In genomic region chr17:46866747-46867146, GRCh38 we compare ENCODE assay signal across 31 cellular contexts. TPM values are rescaled to one million over a fixed set of nuclear protein-coding genes. Genes with fewer than 3 reads are reported as not detected.
"Had no signal": no experiment of that assay in that cellular context is flagged by ENCODE, and none has a peak within 500 bp of the region (broad histone marks: within the 10 kb centered on the region; RNA-seq: fewer than 3 reads in every experiment).

No MANE protein-coding gene starts in this region.

- ATAC-seq: naive thymus-derived CD8-positive, alpha-beta T cell; psoas muscle; right cardiac atrium; sciatic nerve; stimulated activated memory B cell treated with anti-CD40 and anti-IgM and Interleukin-4, amounts not matched to agents 10 μg/mL and 1 μg/mL and 100 μg/mL, for 72 hours; stimulated activated naive CD8-positive, alpha-beta T cell treated with anti-CD3 and anti-CD28 coated beads, Interleukin-15, amount 100 ng/mL, for 72 hours; stimulated activated naive CD8-positive, alpha-beta T cell treated with anti-CD3 and anti-CD28 coated beads, Interleukin-15, Interleukin-2, amounts not matched to agents 100 U/mL and 50 U/mL, for 24 hours had no signal

- H3K4me1 ChIP-seq: spleen, suprapubic skin, testis, tibial artery, upper lobe of left lung, vagina had no signal

- H3K4me1 Mint-ChIP-seq: nephron progenitor cell; stimulated activated memory B cell treated with anti-CD40 and anti-IgM and Interleukin-4, amounts not matched to agents 10 μg/mL and 1 μg/mL and 100 μg/mL, for 72 hours had no signal

- H3K27ac ChIP-seq: neutrophil, ovary, parathyroid adenoma, psoas muscle, skin epidermis, spleen, suprapubic skin, testis, tibial artery, transverse colon, upper lobe of left lung, vagina had no signal

- H3K4me3 ChIP-seq: ovary, psoas muscle, skin epidermis, smooth muscle cell, spleen, suprapubic skin, testis, tibial artery, transverse colon, upper lobe of left lung, vagina had no signal

- H3K27ac Mint-ChIP-seq: natural killer cell treated with Interleukin-12 subunit alpha and Interleukin-12 subunit beta and Interleukin-15 and Interleukin-18, amount 100 ng/mL, for 72 hours; nephron progenitor cell; progenitor cell of endocrine pancreas; stimulated activated memory B cell treated with anti-CD40 and anti-IgM and Interleukin-4, amounts not matched to agents 10 μg/mL and 1 μg/mL and 100 μg/mL, for 72 hours; stimulated activated naive CD8-positive, alpha-beta T cell treated with anti-CD3 and anti-CD28 coated beads, Interleukin-15, amount 100 ng/mL, for 72 hours had no signal

- H2AFZ ChIP-seq: parathyroid adenoma had no signal

- H3K79me2 ChIP-seq: parathyroid adenoma had no signal

- H3K4me3 Mint-ChIP-seq: natural killer cell treated with Interleukin-12 subunit alpha and Interleukin-12 subunit beta and Interleukin-15 and Interleukin-18, amount 100 ng/mL, for 72 hours; nephron progenitor cell; neural crest cell; stimulated activated memory B cell treated with anti-CD40 and anti-IgM and Interleukin-4, amounts not matched to agents 10 μg/mL and 1 μg/mL and 100 μg/mL, for 72 hours; stimulated activated naive CD8-positive, alpha-beta T cell treated with anti-CD3 and anti-CD28 coated beads, Interleukin-15, amount 100 ng/mL, for 72 hours had no signal

- H3K36me3 ChIP-seq: neutrophil, ovary, spleen, suprapubic skin, tibial artery, transverse colon, upper lobe of left lung, vagina had no signal

- DNase-seq: nephron progenitor cell; nucleus accumbens; ovary; psoas muscle; right cardiac atrium; spleen; stimulated activated CD4-positive, alpha-beta T cell treated with anti-CD3 and anti-CD28 coated beads, Interleukin-12 subunit alpha, Interleukin-12 subunit beta, amount 100 ng/mL, for 4 hours; stimulated activated CD4-positive, alpha-beta T cell treated with anti-CD3 and anti-CD28 coated beads, Interleukin-1b, Interleukin-23, amount 100 ng/mL, for 48 hours; stimulated activated CD4-positive, alpha-beta T cell treated with anti-CD3 and anti-CD28 coated beads, Interleukin-4, amount 100 ng/mL, for 1 hour; stimulated activated CD4-positive, alpha-beta T cell treated with anti-CD3 and anti-CD28 coated beads, Interleukin-4, amount 100 ng/mL, for 4 hours; stimulated activated CD8-positive, alpha-beta memory T cell treated with anti-CD3 and anti-CD28 coated beads, Interleukin-4, amount 100 ng/mL, for 48 hours; stimulated activated naive CD4-positive, alpha-beta T cell; stimulated activated naive CD8-positive, alpha-beta T cell treated with anti-CD3 and anti-CD28 coated beads, Interleukin-15, amount 100 ng/mL, for 72 hours; stimulated activated naive CD8-positive, alpha-beta T cell treated with anti-CD3 and anti-CD28 coated beads, Interleukin-15, Interleukin-2, amounts not matched to agents 100 U/mL and 50 U/mL, for 24 hours; substantia nigra; testis; tibial artery; transverse colon; upper lobe of left lung had no signal

- H3K9me3 ChIP-seq: neutrophil, ovary, psoas muscle, spleen, suprapubic skin, testis, tibial artery, transverse colon, upper lobe of left lung, vagina had no signal

- H3K36me3 Mint-ChIP-seq: naive thymus-derived CD8-positive, alpha-beta T cell; natural killer cell treated with Interleukin-12 subunit alpha and Interleukin-12 subunit beta and Interleukin-15 and Interleukin-18, amount 100 ng/mL, for 72 hours; stimulated activated memory B cell treated with anti-CD40 and anti-IgM and Interleukin-4, amounts not matched to agents 10 μg/mL and 1 μg/mL and 100 μg/mL, for 72 hours had no signal

- H3K4me2 ChIP-seq: smooth muscle cell had no signal

- H3K9me3 Mint-ChIP-seq: naive thymus-derived CD8-positive, alpha-beta T cell; natural killer cell treated with Interleukin-12 subunit alpha and Interleukin-12 subunit beta and Interleukin-15 and Interleukin-18, amount 100 ng/mL, for 72 hours; nephron progenitor cell; neural crest cell; stimulated activated memory B cell treated with anti-CD40 and anti-IgM and Interleukin-4, amounts not matched to agents 10 μg/mL and 1 μg/mL and 100 μg/mL, for 72 hours; stimulated activated naive CD8-positive, alpha-beta T cell treated with anti-CD3 and anti-CD28 coated beads, Interleukin-15, amount 100 ng/mL, for 72 hours had no signal

- H3K9ac ChIP-seq: parathyroid adenoma had no signal

- H3K27me3 ChIP-seq: ovary, testis, transverse colon, upper lobe of left lung, vagina had no signal

RNA-seq across cellular contexts. Expression of gene WNT9B, which starts 15.4 kb away (rescaled TPM):
- total RNA-seq: naive thymus-derived CD8-positive, alpha-beta T cell; natural killer cell treated with Interleukin-12 subunit alpha and Interleukin-12 subunit beta and Interleukin-15 and Interleukin-18, amount 100 ng/mL, for 72 hours; neural crest cell; sciatic nerve; smooth muscle cell; transverse colon; vagina had no signal
- polyA plus RNA-seq: naive thymus-derived CD8-positive, alpha-beta T cell; smooth muscle cell had no signal

RNA-seq across cellular contexts. Expression of gene WNT3, which starts 48.3 kb away (rescaled TPM):
- total RNA-seq: naive thymus-derived CD8-positive, alpha-beta T cell had no signal
- polyA plus RNA-seq: naive thymus-derived CD8-positive, alpha-beta T cell had no signal
